8 cellular contexts compared by ENCODE assay signal in genomic region chr11:117807482-117808272, GRCh38. TPM values are rescaled to one million over a fixed set of nuclear protein-coding genes. Genes with fewer than 3 reads are reported as not detected.
DNase-seq lines count a peak whose midpoint lies in the region; ATAC-seq, FAIRE-seq and TF ChIP-seq lines count a peak whose summit lies in the region.

No MANE protein-coding gene starts in this region.

- peaks cover 7% of the 10 kb centered on the region for H3K27me3 Mint-ChIP-seq in memory B cell

- FAIRE-seq in GM18507 (lab: Jason Lieb, UNC) = peak; percentile 67

- H3K4me3 ChIP-seq in AG04450 (ENCODE audit: low read depth, low read length) = no peak overlapping the region

- TF ChIP-seq CTCF in AG04450 (IDR thresholded peaks at IDR 0.05; ENCODE audit: low read depth, low read length) = peak; percentile 92

- no peak overlapping the region for H3K27ac ChIP-seq in AG04450 (ENCODE audit: low read depth, low read length)

- H3K4me1 Mint-ChIP-seq in memory B cell = peaks cover 7% of the 10 kb centered on the region

- H3K27me3 ChIP-seq in AG04450 (ENCODE audit: control insufficient read depth, insufficient read depth, low read length) = peaks cover 20% of the 10 kb centered on the region

- no peaks in the 10 kb centered on the region for H3K36me3 Mint-ChIP-seq in memory B cell

- no peak overlapping the region for H3K27ac Mint-ChIP-seq in memory B cell

- peak; percentile 78 for ATAC-seq in memory B cell (ENCODE audit: low read depth)
- no peak for ATAC-seq in HG02885 (IDR thresholded peaks at IDR 0.05; ENCODE audit: poor library complexity, unreplicated experiment)

- CTCF ChIA-PET in AG04450 (lab: Charles Lee) = interaction anchor here (0.5 to 6.4 kb wide), 42 partner anchors 8 to 766 kb away, joined by 3 to 238 read pairs (median 4); partner anchors contain the start of gene FXYD2

- no peak overlapping the region for H3K4me3 Mint-ChIP-seq in memory B cell

- DNase-seq in AG04450 (ENCODE audit: low read depth, low spot score) (peak; percentile 29), GM18507 (ENCODE audit: extremely low spot score, insufficient read length, low read depth) (no peak), NCI-H460 (ENCODE audit: extremely low read depth, low read depth) (peak; percentile 57), memory B cell (ENCODE audit: low spot score in 2 of 2) (peak; percentile 77 to 78)
- DNase-seq in activated CD4-positive, alpha-beta T cell treated with anti-CD3 and anti-CD28 coated beads, Interleukin-2, amount 50 U/mL, for 48 hours = peak; percentile 86 to 89
- DNase-seq in effector CD8-positive, alpha-beta T cell (lab: John Stamatoyannopoulos, UW) = peak; percentile 76
- DNase-seq in stimulated activated CD8-positive, alpha-beta memory T cell treated with anti-CD3 and anti-CD28 coated beads, Interleukin-4, amount 100 ng/mL, for 48 hours = peak; percentile 94

- POLR2A ChIA-PET in AG04450 (lab: Yijun Ruan, JAX) = interaction anchor here (0.7 to 1.1 kb wide), 3 partner anchors 9 to 139 kb away, joined by 3 read pairs; no protein-coding TSS in a partner anchor

- H3K9me3 Mint-ChIP-seq in memory B cell = no peaks in the 10 kb centered on the region

- H3K9me3 ChIP-seq in AG04450 (ENCODE audit: control insufficient read depth, insufficient read depth, low read length) = no peaks in the 10 kb centered on the region; the same call in 1 of the 2 replicates

RNA-seq across cellular contexts. Expression of gene DSCAML1, which starts 10.7 kb away (rescaled TPM):
- polyA plus RNA-seq in AG04450 (2011; rRNA removed) = not detected in 2 replicates
- polyA minus RNA-seq in AG04450 (2011; rRNA and poly(A)+ RNA removed) = not detected in 2 replicates
- total RNA-seq in NCI-H460 (2014; rRNA removed; shearing (Covaris generic)) = not detected in 2 replicates
- not detected in 2 replicates for polyA plus RNA-seq in NCI-H460 (2014; cell fraction: nucleus; rRNA removed)

RNA-seq across cellular contexts. Expression of gene FXYD2, which starts 16.9 kb away (rescaled TPM):
- polyA plus RNA-seq in AG04450 (2011; rRNA removed) = 0.14 TPM in 1 of 2 replicates, not detected in the other
- polyA minus RNA-seq in AG04450 (2011; rRNA and poly(A)+ RNA removed) = 0.55 TPM in 1 of 2 replicates, not detected in the other
- not detected in 2 replicates for total RNA-seq in NCI-H460 (2014; rRNA removed; shearing (Covaris generic))
- polyA plus RNA-seq in NCI-H460 (2014; cell fraction: nucleus; rRNA removed) = not detected in 2 replicates
